In the genomic region with DNA sequence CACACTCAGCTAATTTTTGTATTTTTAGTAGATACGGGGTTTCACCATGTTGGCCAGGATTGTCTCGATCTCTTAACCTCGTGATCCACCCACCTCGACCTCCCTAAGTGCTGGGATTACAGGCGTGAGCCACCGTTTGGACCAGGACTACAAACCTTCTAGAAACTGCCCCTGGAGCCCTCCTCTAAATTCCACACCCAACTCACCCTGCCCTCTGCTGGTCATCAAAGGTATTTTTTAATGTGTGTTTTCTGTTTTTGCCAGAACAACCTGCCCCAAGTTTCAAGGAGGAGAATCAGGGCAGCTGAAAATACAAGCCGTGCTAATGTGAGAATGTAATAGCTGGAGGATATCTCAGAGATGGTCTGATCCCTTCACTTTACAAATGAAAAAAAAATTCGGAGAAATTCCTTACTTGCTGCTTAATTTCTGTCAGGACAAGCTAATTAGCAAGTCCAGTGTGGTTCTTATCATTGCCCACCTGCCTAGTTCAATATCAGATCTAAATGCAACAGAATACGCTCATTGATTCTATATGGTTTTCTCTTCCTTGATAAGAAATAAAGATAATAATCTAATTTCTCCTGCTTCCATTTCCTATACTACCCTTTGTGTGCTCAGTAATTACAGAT, we compare ENCODE assay signal across 1 cellular context.
TF ChIP-seq lines count a peak whose summit lies in the region.

No MANE protein-coding gene starts in this region.

TF ChIP-seq in HEK293, 187 proteins besides CTCF, POLR2A, EP300 and RAD21 (continued from another document):
- TF ChIP-seq ZNF274 (IDR thresholded peaks at IDR 0.05; ENCODE audit: low read length) (no peak), ZNF274 (tag by site-specific recombination; IDR thresholded peaks at IDR 0.05; ENCODE audit: borderline replicate concordance) (no peak), ZNF473 (tag by site-specific recombination; IDR thresholded peaks at IDR 0.05) (no peak), ZNF510 (tag by site-specific recombination; IDR thresholded peaks at IDR 0.05; ENCODE audit: insufficient replicate concordance) (no peak), ZNF785 (tag by site-specific recombination; IDR thresholded peaks at IDR 0.05) (no peak), IKZF3 (tag by site-specific recombination; IDR thresholded peaks at IDR 0.05) (no peak), ZNF521 (tag by site-specific recombination; IDR thresholded peaks at IDR 0.05) (no peak), ZBTB48 (tag by site-specific recombination; IDR thresholded peaks at IDR 0.05) (no peak), ZNF664 (tag by site-specific recombination; IDR thresholded peaks at IDR 0.05) (no peak), ZNF777 (tag by site-specific recombination; IDR thresholded peaks at IDR 0.05; ENCODE audit: borderline replicate concordance) (no peak), ZNF169 (tag by site-specific recombination; IDR thresholded peaks at IDR 0.05) (no peak), ZNF140 (tag by site-specific recombination; IDR thresholded peaks at IDR 0.05) (no peak), ZNF2 (tag by site-specific recombination; IDR thresholded peaks at IDR 0.05) (peak; percentile 60; the same call in 1 of the 2 replicates), HOXA7 (CRISPR knock-in tag; IDR thresholded peaks at IDR 0.05; ENCODE audit: borderline replicate concordance) (no peak), BCL11A (tag by site-specific recombination; IDR thresholded peaks at IDR 0.05; ENCODE audit: low read depth) (no peak), ZNF335 (tag by site-specific recombination; conservative IDR thresholded peaks at IDR 0.05) (0 out of 2 replicates have a peak, but pooled peaks have one; percentile 18)
- TF ChIP-seq, protein P1, sequence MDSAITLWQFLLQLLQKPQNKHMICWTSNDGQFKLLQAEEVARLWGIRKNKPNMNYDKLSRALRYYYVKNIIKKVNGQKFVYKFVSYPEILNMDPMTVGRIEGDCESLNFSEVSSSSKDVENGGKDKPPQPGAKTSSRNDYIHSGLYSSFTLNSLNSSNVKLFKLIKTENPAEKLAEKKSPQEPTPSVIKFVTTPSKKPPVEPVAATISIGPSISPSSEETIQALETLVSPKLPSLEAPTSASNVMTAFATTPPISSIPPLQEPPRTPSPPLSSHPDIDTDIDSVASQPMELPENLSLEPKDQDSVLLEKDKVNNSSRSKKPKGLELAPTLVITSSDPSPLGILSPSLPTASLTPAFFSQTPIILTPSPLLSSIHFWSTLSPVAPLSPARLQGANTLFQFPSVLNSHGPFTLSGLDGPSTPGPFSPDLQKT (IDR thresholded peaks at IDR 0.05; ENCODE audit: borderline replicate concordance, low read depth, low read length): no peak
- TF ChIP-seq, protein P2, sequence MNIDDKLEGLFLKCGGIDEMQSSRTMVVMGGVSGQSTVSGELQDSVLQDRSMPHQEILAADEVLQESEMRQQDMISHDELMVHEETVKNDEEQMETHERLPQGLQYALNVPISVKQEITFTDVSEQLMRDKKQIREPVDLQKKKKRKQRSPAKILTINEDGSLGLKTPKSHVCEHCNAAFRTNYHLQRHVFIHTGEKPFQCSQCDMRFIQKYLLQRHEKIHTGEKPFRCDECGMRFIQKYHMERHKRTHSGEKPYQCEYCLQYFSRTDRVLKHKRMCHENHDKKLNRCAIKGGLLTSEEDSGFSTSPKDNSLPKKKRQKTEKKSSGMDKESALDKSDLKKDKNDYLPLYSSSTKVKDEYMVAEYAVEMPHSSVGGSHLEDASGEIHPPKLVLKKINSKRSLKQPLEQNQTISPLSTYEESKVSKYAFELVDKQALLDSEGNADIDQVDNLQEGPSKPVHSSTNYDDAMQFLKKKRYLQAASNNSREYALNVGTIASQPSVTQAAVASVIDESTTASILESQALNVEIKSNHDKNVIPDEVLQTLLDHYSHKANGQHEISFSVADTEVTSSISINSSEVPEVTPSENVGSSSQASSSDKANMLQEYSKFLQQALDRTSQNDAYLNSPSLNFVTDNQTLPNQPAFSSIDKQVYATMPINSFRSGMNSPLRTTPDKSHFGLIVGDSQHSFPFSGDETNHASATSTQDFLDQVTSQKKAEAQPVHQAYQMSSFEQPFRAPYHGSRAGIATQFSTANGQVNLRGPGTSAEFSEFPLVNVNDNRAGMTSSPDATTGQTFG (tag by site-specific recombination; IDR thresholded peaks at IDR 0.05; ENCODE audit: borderline replicate concordance): no peak
- TF ChIP-seq, protein P3, sequence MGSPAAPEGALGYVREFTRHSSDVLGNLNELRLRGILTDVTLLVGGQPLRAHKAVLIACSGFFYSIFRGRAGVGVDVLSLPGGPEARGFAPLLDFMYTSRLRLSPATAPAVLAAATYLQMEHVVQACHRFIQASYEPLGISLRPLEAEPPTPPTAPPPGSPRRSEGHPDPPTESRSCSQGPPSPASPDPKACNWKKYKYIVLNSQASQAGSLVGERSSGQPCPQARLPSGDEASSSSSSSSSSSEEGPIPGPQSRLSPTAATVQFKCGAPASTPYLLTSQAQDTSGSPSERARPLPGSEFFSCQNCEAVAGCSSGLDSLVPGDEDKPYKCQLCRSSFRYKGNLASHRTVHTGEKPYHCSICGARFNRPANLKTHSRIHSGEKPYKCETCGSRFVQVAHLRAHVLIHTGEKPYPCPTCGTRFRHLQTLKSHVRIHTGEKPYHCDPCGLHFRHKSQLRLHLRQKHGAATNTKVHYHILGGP (tag by site-specific recombination; IDR thresholded peaks at IDR 0.05): no peak
- TF ChIP-seq, protein P4, sequence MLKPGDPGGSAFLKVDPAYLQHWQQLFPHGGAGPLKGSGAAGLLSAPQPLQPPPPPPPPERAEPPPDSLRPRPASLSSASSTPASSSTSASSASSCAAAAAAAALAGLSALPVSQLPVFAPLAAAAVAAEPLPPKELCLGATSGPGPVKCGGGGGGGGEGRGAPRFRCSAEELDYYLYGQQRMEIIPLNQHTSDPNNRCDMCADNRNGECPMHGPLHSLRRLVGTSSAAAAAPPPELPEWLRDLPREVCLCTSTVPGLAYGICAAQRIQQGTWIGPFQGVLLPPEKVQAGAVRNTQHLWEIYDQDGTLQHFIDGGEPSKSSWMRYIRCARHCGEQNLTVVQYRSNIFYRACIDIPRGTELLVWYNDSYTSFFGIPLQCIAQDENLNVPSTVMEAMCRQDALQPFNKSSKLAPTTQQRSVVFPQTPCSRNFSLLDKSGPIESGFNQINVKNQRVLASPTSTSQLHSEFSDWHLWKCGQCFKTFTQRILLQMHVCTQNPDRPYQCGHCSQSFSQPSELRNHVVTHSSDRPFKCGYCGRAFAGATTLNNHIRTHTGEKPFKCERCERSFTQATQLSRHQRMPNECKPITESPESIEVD (tag by site-specific recombination; IDR thresholded peaks at IDR 0.05): no peak
- TF ChIP-seq, protein P5, sequence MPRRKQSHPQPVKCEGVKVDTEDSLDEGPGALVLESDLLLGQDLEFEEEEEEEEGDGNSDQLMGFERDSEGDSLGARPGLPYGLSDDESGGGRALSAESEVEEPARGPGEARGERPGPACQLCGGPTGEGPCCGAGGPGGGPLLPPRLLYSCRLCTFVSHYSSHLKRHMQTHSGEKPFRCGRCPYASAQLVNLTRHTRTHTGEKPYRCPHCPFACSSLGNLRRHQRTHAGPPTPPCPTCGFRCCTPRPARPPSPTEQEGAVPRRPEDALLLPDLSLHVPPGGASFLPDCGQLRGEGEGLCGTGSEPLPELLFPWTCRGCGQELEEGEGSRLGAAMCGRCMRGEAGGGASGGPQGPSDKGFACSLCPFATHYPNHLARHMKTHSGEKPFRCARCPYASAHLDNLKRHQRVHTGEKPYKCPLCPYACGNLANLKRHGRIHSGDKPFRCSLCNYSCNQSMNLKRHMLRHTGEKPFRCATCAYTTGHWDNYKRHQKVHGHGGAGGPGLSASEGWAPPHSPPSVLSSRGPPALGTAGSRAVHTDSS (tag by site-specific recombination; IDR thresholded peaks at IDR 0.05): no peak
